In genomic region chr20:32628960-32629530, GRCh38 we compare ENCODE assay signal across 28 cellular contexts. TPM values are rescaled to one million over a fixed set of nuclear protein-coding genes. Genes with fewer than 3 reads are reported as not detected.
DNase-seq lines count a peak whose midpoint lies in the region; ATAC-seq, FAIRE-seq and TF ChIP-seq lines count a peak whose summit lies in the region.
"Had no signal": no experiment of that assay in that cellular context is flagged by ENCODE, and none has a peak within 500 bp of the region (broad histone marks: within the 10 kb centered on the region; RNA-seq: fewer than 3 reads in every experiment).

No MANE protein-coding gene starts in this region.

- peaks cover 3 to 61% of the 10 kb centered on the region in 2 experiments; a peak in 4 of 5 replicates for H3K27me3 ChIP-seq in HepG2 (ENCODE audit: control insufficient read depth in 1 of 2, insufficient read depth in 2 of 2, low read length in 2 of 2)
- H3K27me3 ChIP-seq in right lobe of liver = no peaks in the 10 kb centered on the region
- no peaks in the 10 kb centered on the region for H3K27me3 ChIP-seq in Loucy (ENCODE audit: insufficient read depth, low read length, poor library complexity, severe bottlenecking)

- CTCF ChIA-PET in HepG2 (lab: Yijun Ruan, JAX; ENCODE audit: low intra/inter-chr PET ratio, low total read pairs) = no interaction called here

- TF ChIP-seq POLR2A in HepG2 (IDR thresholded peaks at IDR 0.05; ENCODE audit: insufficient read depth in 1 of 2, low read depth in 2 of 2, low read length in 2 of 2) (no peak), right lobe of liver (IDR thresholded peaks at IDR 0.05) (no peak), erythroblast (IDR thresholded peaks at IDR 0.05; ENCODE audit: low read length) (no peak)

- intact Hi-C loops in HepG2 (cut with micrococcal nuclease; ENCODE audit: unreplicated experiment) (no loop called here), right lobe of liver (cut with DNase I) (no loop called here)

- ATAC-seq in HepG2 (peak; percentile 63), right lobe of liver (no peak), HG03045 (IDR thresholded peaks at IDR 0.05; ENCODE audit: unreplicated experiment) (no peak), HG03039 (IDR thresholded peaks at IDR 0.05; ENCODE audit: unreplicated experiment) (no peak)
- ATAC-seq: CD8-positive, alpha-beta T cell; heart left ventricle; Right ventricle myocardium inferior had no signal

- H3K9me2 ChIP-seq in Loucy (replicated peaks; ENCODE audit: low read depth, low read length) = no peaks in the 10 kb centered on the region

- in situ Hi-C loops in HepG2 (cut with HindIII; ENCODE audit: extremely low pct_ligation_motif_present, low pct_unique_long_range_greater_than_20kb) = no loop called here

- no peaks in the 10 kb centered on the region for H3K36me3 ChIP-seq in HepG2 (replicated peaks in 1 of 2; ENCODE audit: control insufficient read depth in 1 of 2, insufficient read depth in 2 of 2, low read length in 2 of 2)
- H3K36me3 ChIP-seq in right lobe of liver = no peaks in the 10 kb centered on the region
- H3K36me3 ChIP-seq in Loucy (ENCODE audit: insufficient read depth, low read length) = no peaks in the 10 kb centered on the region
- H3K36me3 ChIP-seq: HAP-1, heart left ventricle, neutrophil, stomach, transverse colon had no signal

- no peak overlapping the region for H3K27ac ChIP-seq in HepG2 (ENCODE audit: extremely low read length, insufficient read depth, low read length)
- no peak overlapping the region for H3K27ac ChIP-seq in right lobe of liver
- H3K27ac ChIP-seq: heart left ventricle, neutrophil, skin epidermis, stomach, transverse colon had no signal

- no peaks in the 10 kb centered on the region for H4K20me1 ChIP-seq in HepG2 (ENCODE audit: insufficient read depth, low read length)
- no peaks in the 10 kb centered on the region for H4K20me1 ChIP-seq in Loucy (ENCODE audit: insufficient read depth, low read length, poor library complexity, severe bottlenecking)

- TF ChIP-seq RAD21 in HepG2 (CRISPR knock-in tag; IDR thresholded peaks at IDR 0.05) = no peak

- TF ChIP-seq CTCF in HepG2 (CRISPR knock-in tag; IDR thresholded peaks at IDR 0.05) = no peak
- no peak for TF ChIP-seq CTCF in right lobe of liver (IDR thresholded peaks at IDR 0.05)
- no peak for TF ChIP-seq CTCF in Loucy (conservative IDR thresholded peaks at IDR 0.05; ENCODE audit: low read length)

- no peaks in the 10 kb centered on the region; the same call in 1 of the 2 replicates for H3F3A ChIP-seq in Loucy (ENCODE audit: low read depth)

- H2AFZ ChIP-seq in HepG2 (ENCODE audit: low read length) (no peak overlapping the region), Loucy (ENCODE audit: low read length) (no peak overlapping the region)

- BruUV-seq in HepG2 (replicated peaks; lab: Mats Ljungman, UMichigan) = no TSS peak

- POLR2A ChIA-PET in HepG2 (lab: Yijun Ruan, JAX) = interaction anchor here (0.9 kb wide), 1 partner anchor 86 kb away, joined by 3 read pairs; no protein-coding TSS in a partner anchor

- peaks cover 41% of the 10 kb centered on the region for H3K4me1 ChIP-seq in HepG2 (ENCODE audit: insufficient read depth, low read length)
- H3K4me1 ChIP-seq in right lobe of liver = no peaks in the 10 kb centered on the region
- peaks cover 55% of the 10 kb centered on the region for H3K4me1 ChIP-seq in Loucy (ENCODE audit: insufficient read depth, low read length, poor library complexity, severe bottlenecking)
- H3K4me1 ChIP-seq: HAP-1 had no signal

- H3K4me3 ChIP-seq in HepG2 (replicated peaks in 1 of 3; ENCODE audit: insufficient read depth in 1 of 3, low read depth in 2 of 3, low read length in 3 of 3) = peak overlapping the region in 1 of 3 experiments; percentile 36; a peak in 1 of 6 replicates
- H3K4me3 ChIP-seq in right lobe of liver = no peak overlapping the region
- H3K4me3 ChIP-seq in Loucy (ENCODE audit: low read length, poor library complexity, severe bottlenecking) = peak overlapping the region; percentile 17
- H3K4me3 ChIP-seq: HAP-1, heart left ventricle, skin epidermis, stomach, transverse colon had no signal

- DNase-seq in HepG2 (ENCODE audit: low spot score) = peak; percentile 34
- DNase-seq in right lobe of liver = no peak
- DNase-seq in erythroblast (lab: John Stamatoyannopoulos, UW) = peak; percentile 34 to 45
- DNase-seq in GM19239 (ENCODE audit: insufficient read length, low spot score) = no peak
- DNase-seq: activated CD4-positive, alpha-beta T cell treated with anti-CD3 and anti-CD28 coated beads for 4 hours; activated naive CD8-positive, alpha-beta T cell treated with anti-CD3 and anti-CD28 coated beads for 36 hours; CD8-positive, alpha-beta T cell; cortex of kidney; heart left ventricle; NCI-H1694 treated with DMSO at 0.1 percent for 48 hours; NCI-H524; stimulated activated CD4-positive, alpha-beta T cell treated with anti-CD3 and anti-CD28 coated beads, Interleukin-4, amount 100 ng/mL, for 1 hour; stomach; transverse colon had no signal

- FAIRE-seq in HepG2 (lab: Jason Lieb, UNC) = no peak
- FAIRE-seq in GM19239 (lab: Jason Lieb, UNC) = no peak
- FAIRE-seq: endometrium, HTR-8/SVneo had no signal

- H3K79me2 ChIP-seq in HepG2 (ENCODE audit: insufficient read depth, low read length) (no peaks in the 10 kb centered on the region), Loucy (ENCODE audit: insufficient read depth, low read length) (no peaks in the 10 kb centered on the region)

- H3K9me3 ChIP-seq in HepG2 (ENCODE audit: low read length) (no peaks in the 10 kb centered on the region), right lobe of liver (no peaks in the 10 kb centered on the region), Loucy (ENCODE audit: insufficient read depth, low read depth, low read length) (no peaks in the 10 kb centered on the region)
- H3K9me3 ChIP-seq: HAP-1, heart left ventricle, neutrophil, stomach, transverse colon had no signal

- peak overlapping the region; percentile 54 for H3K4me2 ChIP-seq in HepG2 (ENCODE audit: low read depth, low read length)
- H3K4me2 ChIP-seq in Loucy (ENCODE audit: low read depth, low read length, poor library complexity, severe bottlenecking) = peak overlapping the region; percentile 96

- TF ChIP-seq EP300 in HepG2 (IDR thresholded peaks at IDR 0.05; ENCODE audit: low read depth in 2 of 2, low read length in 2 of 2) (peak in 1 of 2 experiments; percentile 58; a peak in 2 of 4 replicates), HepG2 (CRISPR knock-in tag; IDR thresholded peaks at IDR 0.05; ENCODE audit: borderline replicate concordance) (no peak)

- WGBS in HepG2 (ENCODE audit: low lambda C conversion rate) = 3% methylated on average over 7 of the region's 7 CpGs
- WGBS in right lobe of liver (ENCODE audit: insufficient coverage, low coverage, low lambda C conversion rate, missing lambda C conversion rate) = 22% methylated on average over 1 of the region's 7 CpGs

- H3K9ac ChIP-seq in HepG2 (ENCODE audit: insufficient read depth, low read depth, low read length) = no peak overlapping the region
- H3K9ac ChIP-seq in Loucy (ENCODE audit: low read depth, low read length, poor library complexity, severe bottlenecking) = peak overlapping the region; percentile 86

RNA-seq across cellular contexts. Expression of gene NOL4L, which starts 43.9 kb away (rescaled TPM):
- total RNA-seq in HepG2 (2016; rRNA removed; fragmentation: Illumina TruSeq; extraction: Trizol) (16.6 and 16.9 TPM in 2 replicates), right lobe of liver (1 to 10 TPM; 4.3 to 6.5 (median 5.7) TPM)
- 19.2 and 19.4 TPM in 2 replicates for total RNA-seq in HepG2 (2016; cell fraction: cytosol; rRNA removed; fragmentation: Illumina TruSeq; extraction: Trizol; ENCODE audit: low read depth)
- total RNA-seq in HepG2 (2016; cell fraction: insoluble cytoplasmic fraction; rRNA removed; fragmentation: Illumina TruSeq; extraction: Trizol) = 14.6 and 17.1 TPM in 2 replicates
- total RNA-seq in HepG2 (2016; cell fraction: membrane; rRNA removed; fragmentation: Illumina TruSeq; extraction: Trizol) = 21.3 and 24.1 TPM in 2 replicates
- 21.2 and 22.3 TPM in 2 replicates for total RNA-seq in HepG2 (2016; cell fraction: nucleus; rRNA removed; fragmentation: Illumina TruSeq; extraction: Trizol)
- 35.4 and 38.7 TPM in 2 replicates for polyA plus RNA-seq in HepG2 (2011; rRNA removed)
- 16.5 and 20.9 TPM in 2 replicates for polyA plus RNA-seq in HepG2 (2011; cell fraction: cytosol; rRNA removed)
- polyA plus RNA-seq in HepG2 (2011; cell fraction: nucleus; rRNA removed) = 91.0 and 107 TPM in 2 replicates
- 36.0 and 39.2 TPM in 2 replicates for polyA plus RNA-seq in HepG2 (2012)
- polyA plus RNA-seq in HepG2 (2016; cell fraction: cytosol; fragmentation: Illumina TruSeq; extraction: Trizol; ENCODE audit: low read depth) = 35.0 and 39.6 TPM in 2 replicates
- polyA plus RNA-seq in HepG2 (2016; cell fraction: insoluble cytoplasmic fraction; fragmentation: Illumina TruSeq; extraction: Trizol; ENCODE audit: low read depth) = 21.6 and 26.9 TPM in 2 replicates
- 31.2 and 32.6 TPM in 2 replicates for polyA plus RNA-seq in HepG2 (2016; cell fraction: membrane; fragmentation: Illumina TruSeq; extraction: Trizol; ENCODE audit: low read depth)
- 57.5 and 60.6 TPM in 2 replicates for polyA plus RNA-seq in HepG2 (2016; cell fraction: nucleus; fragmentation: Illumina TruSeq; extraction: Trizol; ENCODE audit: insufficient read depth, low read depth)
- polyA minus RNA-seq in HepG2 (2011; rRNA and poly(A)+ RNA removed; ENCODE audit: low replicate concordance) = 6.7 and 47.8 TPM in 2 replicates
- 28.0 and 37.6 TPM in 2 replicates for polyA minus RNA-seq in HepG2 (2011; cell fraction: cytosol; rRNA and poly(A)+ RNA removed)
- polyA minus RNA-seq in HepG2 (2011; cell fraction: nucleus; rRNA and poly(A)+ RNA removed) = 30.5 and 30.6 TPM in 2 replicates

RNA-seq across cellular contexts. Expression of gene C20orf203, which starts 44.7 kb away (rescaled TPM):
- total RNA-seq in HepG2 (2016; rRNA removed; fragmentation: Illumina TruSeq; extraction: Trizol) (0.02 TPM in 1 of 2 replicates, not detected in the other), right lobe of liver (not detected)
- not detected in 2 replicates for total RNA-seq in HepG2 (2016; cell fraction: cytosol; rRNA removed; fragmentation: Illumina TruSeq; extraction: Trizol; ENCODE audit: low read depth)
- 0.03 and 0.04 TPM in 2 replicates for total RNA-seq in HepG2 (2016; cell fraction: insoluble cytoplasmic fraction; rRNA removed; fragmentation: Illumina TruSeq; extraction: Trizol)
- total RNA-seq in HepG2 (2016; cell fraction: membrane; rRNA removed; fragmentation: Illumina TruSeq; extraction: Trizol) = not detected in 2 replicates
- total RNA-seq in HepG2 (2016; cell fraction: nucleus; rRNA removed; fragmentation: Illumina TruSeq; extraction: Trizol) = 0.12 TPM in 1 of 2 replicates, not detected in the other
- 0.04 and 0.05 TPM in 2 replicates for polyA plus RNA-seq in HepG2 (2011; rRNA removed)
- 0.01 TPM in 1 of 2 replicates, not detected in the other for polyA plus RNA-seq in HepG2 (2011; cell fraction: cytosol; rRNA removed)
- 0.24 and 0.29 TPM in 2 replicates for polyA plus RNA-seq in HepG2 (2011; cell fraction: nucleus; rRNA removed)
- 0.03 and 0.08 TPM in 2 replicates for polyA plus RNA-seq in HepG2 (2012)
- polyA plus RNA-seq in HepG2 (2016; cell fraction: cytosol; fragmentation: Illumina TruSeq; extraction: Trizol; ENCODE audit: low read depth) = not detected in 2 replicates
- not detected in 2 replicates for polyA plus RNA-seq in HepG2 (2016; cell fraction: insoluble cytoplasmic fraction; fragmentation: Illumina TruSeq; extraction: Trizol; ENCODE audit: low read depth)
- polyA plus RNA-seq in HepG2 (2016; cell fraction: membrane; fragmentation: Illumina TruSeq; extraction: Trizol; ENCODE audit: low read depth) = 0.06 TPM in 1 of 2 replicates, not detected in the other
- not detected in 2 replicates for polyA plus RNA-seq in HepG2 (2016; cell fraction: nucleus; fragmentation: Illumina TruSeq; extraction: Trizol; ENCODE audit: insufficient read depth, low read depth)
- 0.18 TPM in 1 of 2 replicates, not detected in the other for polyA minus RNA-seq in HepG2 (2011; rRNA and poly(A)+ RNA removed; ENCODE audit: low replicate concordance)
- not detected in 2 replicates for polyA minus RNA-seq in HepG2 (2011; cell fraction: cytosol; rRNA and poly(A)+ RNA removed)
- polyA minus RNA-seq in HepG2 (2011; cell fraction: nucleus; rRNA and poly(A)+ RNA removed) = 0.12 and 0.13 TPM in 2 replicates
- total RNA-seq: activated T-helper 1 cell treated with anti-CD3 and anti-CD28 coated beads, Interleukin-12 subunit alpha, Interleukin-12 subunit beta, Interleukin-2, Interleukin-4 antibody, amounts not matched to agents 30 ng/mL and 10 ng/mL and 1 ng/mL, durations not matched to agents 14 hours and 24 hours and 36 hours; M059J; mucosa of gallbladder; pulmonary artery endothelial cell; Right ventricle myocardium inferior had no signal
- polyA plus RNA-seq: heart left ventricle, liver had no signal

Comparison
In these comparisons a context has a peak if more than half of its experiments do, and no peak if none do; other contexts are left out.
1. DNase-seq: peak in HepG2 (single experiment) and erythroblast (2 of 2); none in right lobe of liver (0 of 3) and GM19239 (single experiment).